In genomic region chr14:87992349-87992719, GRCh38 we compare ENCODE assay signal across 8 cellular contexts. TPM values are rescaled to one million over a fixed set of nuclear protein-coding genes. Genes with fewer than 3 reads are reported as not detected.
DNase-seq lines count a peak whose midpoint lies in the region; ATAC-seq and TF ChIP-seq lines count a peak whose summit lies in the region.

No MANE protein-coding gene starts in this region.

- 8% methylated on average over 20 of the region's 20 CpGs for WGBS in suprapubic skin

- no peak for TF ChIP-seq EP300 in suprapubic skin (IDR thresholded peaks at IDR 0.05)

- H3K36me3 ChIP-seq in brain microvascular endothelial cell (replicated peaks) (no peaks in the 10 kb centered on the region), suprapubic skin (no peaks in the 10 kb centered on the region)

- H3K27ac ChIP-seq in brain microvascular endothelial cell, result peak overlapping the region; percentile 67
- H3K27ac ChIP-seq in layer of hippocampus (ENCODE audit: low read depth, low read length), result peak overlapping the region; percentile 89
- H3K27ac ChIP-seq in suprapubic skin, result peak overlapping the region; percentile 94

- no peaks in the 10 kb centered on the region for H3K27me3 ChIP-seq in brain microvascular endothelial cell (replicated peaks)
- no peaks in the 10 kb centered on the region for H3K27me3 ChIP-seq in layer of hippocampus (ENCODE audit: control insufficient read depth, insufficient read depth, low read length)
- H3K27me3 ChIP-seq in suprapubic skin, result no peaks in the 10 kb centered on the region

- no peak for DNase-seq in brain microvascular endothelial cell
- no peak for DNase-seq in suprapubic skin (ENCODE audit: low spot score in 2 of 2)
- DNase-seq in NCI-H526 (lab: John Stamatoyannopoulos, UW), result no peak
- DNase-seq in NCI-H526 treated with DMSO at 0.1 percent for 48 hours (lab: John Stamatoyannopoulos, UW), result no peak

- in situ Hi-C loops in brain microvascular endothelial cell (cut with HindIII; ENCODE audit: low pct_ligation_motif_present, low sequenced_read_pairs), result no loop called here

- H3K9me3 ChIP-seq in suprapubic skin, result no peaks in the 10 kb centered on the region

- TF ChIP-seq POLR2A in suprapubic skin (IDR thresholded peaks at IDR 0.05), result no peak

- H3K4me3 ChIP-seq in brain microvascular endothelial cell (ENCODE audit: low read depth, low read length) (peak overlapping the region; percentile 71), suprapubic skin (peak overlapping the region; percentile 81)

- H3K4me1 ChIP-seq in suprapubic skin, result peaks cover 20% of the 10 kb centered on the region

- ATAC-seq in GM18502 (IDR thresholded peaks at IDR 0.05; ENCODE audit: poor library complexity, unreplicated experiment), result peak; percentile 5
- peak; percentile 1 for ATAC-seq in HG03571 (IDR thresholded peaks at IDR 0.05; ENCODE audit: unreplicated experiment)
- ATAC-seq in HG03469 (IDR thresholded peaks at IDR 0.05; ENCODE audit: unreplicated experiment), result no peak

- TF ChIP-seq CTCF in brain microvascular endothelial cell (IDR thresholded peaks at IDR 0.05; ENCODE audit: low read depth, low read length, missing control alignments) (no peak), suprapubic skin (IDR thresholded peaks at IDR 0.05) (no peak)

RNA-seq across cellular contexts. Expression of gene GALC, which starts 0.6 kb away (rescaled TPM):
- total RNA-seq in suprapubic skin, result 10 to 100 TPM; 15.0 to 19.5 (median 17.4) TPM

RNA-seq across cellular contexts. Expression of gene GPR65, which starts 12.6 kb away (rescaled TPM):
- total RNA-seq in suprapubic skin, result under 1 TPM in 3 of 4 donors, not detected in 1; 0.32 to 0.47 (median 0.38) TPM
